11 cellular contexts compared by ENCODE assay signal in genomic region chr2:205705511-205706397, GRCh38. TPM values are rescaled to one million over a fixed set of nuclear protein-coding genes. Genes with fewer than 3 reads are reported as not detected.
A peak's percentile ranks its signal among the peaks of the same experiment; 100 is the strongest.
DNase-seq lines count a peak whose midpoint lies in the region; ATAC-seq and TF ChIP-seq lines count a peak whose summit lies in the region.
"Had no signal": no experiment of that assay in that cellular context is flagged by ENCODE, and none has a peak within 500 bp of the region (broad histone marks: within the 10 kb centered on the region; RNA-seq: fewer than 3 reads in every experiment).

No MANE protein-coding gene starts in this region.

- H3K36me3 ChIP-seq in BLaER1 (no peaks in the 10 kb centered on the region), OCI-LY7 (ENCODE audit: insufficient read depth, low read length) (no peaks in the 10 kb centered on the region), WERI-Rb-1 (no peaks in the 10 kb centered on the region; the same call in 1 of the 2 replicates)

- no TSS peak for BruUV-seq in OCI-LY7 (replicated peaks; lab: Mats Ljungman, UMichigan)

- H3K36me3 Mint-ChIP-seq in endothelial cell (ENCODE audit: low read depth, unreplicated experiment) (peaks cover 39% of the 10 kb centered on the region), osteocyte (ENCODE audit: unreplicated experiment) (peaks cover 5% of the 10 kb centered on the region)

- H3K4me3 Mint-ChIP-seq in endothelial cell (ENCODE audit: unreplicated experiment) (no peak overlapping the region), osteocyte (ENCODE audit: unreplicated experiment) (no peak overlapping the region)

- H3K27me3 ChIP-seq in BLaER1, result no peaks in the 10 kb centered on the region
- H3K27me3 ChIP-seq in WERI-Rb-1 (ENCODE audit: insufficient read depth, low read depth, severe bottlenecking), result no peaks in the 10 kb centered on the region

- POLR2A ChIA-PET in OCI-LY7 (lab: Charles Lee), result interaction anchor here (0.5 to 2.2 kb wide), 11 partner anchors 8 to 568 kb away, joined by 3 to 8 read pairs (median 5); partner anchors contain the start of genes NRP2 and ZDBF2

- intact Hi-C loops in OCI-LY7 (cut with micrococcal nuclease; ENCODE audit: unreplicated experiment), result loop anchor here (10.0 kb wide), 1 partner anchor 379 kb away; the partner anchor contains the start of gene INO80D

- no peak for DNase-seq in OCI-LY7 (ENCODE audit: low spot score)
- no peak for DNase-seq in endothelial cell (ENCODE audit: low spot score)
- no peak for DNase-seq in osteocyte (ENCODE audit: extremely low spot score, unreplicated experiment)
- DNase-seq in NCI-H128 (lab: John Stamatoyannopoulos, UW; ENCODE audit: unreplicated experiment), result no peak
- no peak for DNase-seq in WERI-Rb-1
- no peak for DNase-seq in putamen (ENCODE audit: low spot score)
- DNase-seq: Calu3, erythroblast, NCI-H2171 had no signal

- no peak for ATAC-seq in GM19452 (IDR thresholded peaks at IDR 0.05; ENCODE audit: unreplicated experiment)

- H3K9ac ChIP-seq in BLaER1, result peak overlapping the region; percentile 67

- peak overlapping the region; percentile 90 for H3K4me2 ChIP-seq in BLaER1
- peak overlapping the region; percentile 81 for H3K4me2 ChIP-seq in OCI-LY7 (ENCODE audit: low read length)

- H3K27ac Mint-ChIP-seq in endothelial cell (ENCODE audit: unreplicated experiment) (peak overlapping the region; percentile 83), osteocyte (ENCODE audit: unreplicated experiment) (peak overlapping the region; percentile 95)

- H3K27me3 Mint-ChIP-seq in endothelial cell (ENCODE audit: unreplicated experiment) (peaks cover 13% of the 10 kb centered on the region), osteocyte (ENCODE audit: unreplicated experiment) (no peaks in the 10 kb centered on the region)

- H3K4me1 ChIP-seq in BLaER1, result peaks cover 67% of the 10 kb centered on the region
- H3K4me1 ChIP-seq in OCI-LY7 (ENCODE audit: insufficient read depth, low read length, poor library complexity, severe bottlenecking), result peaks cover 42% of the 10 kb centered on the region

- no peaks in the 10 kb centered on the region for H3K79me2 ChIP-seq in OCI-LY7 (ENCODE audit: insufficient read depth, low read depth, low read length)

- CTCF ChIA-PET in OCI-LY7 (lab: Charles Lee; ENCODE audit: unreplicated experiment), result interaction anchor here (1.2 kb wide), 1 partner anchor 35 kb away, joined by 3 read pairs; no protein-coding TSS in a partner anchor

- H3K9me2 ChIP-seq in OCI-LY7 (ENCODE audit: insufficient read depth, low read length), result no peaks in the 10 kb centered on the region

- peaks cover 65% of the 10 kb centered on the region for H3K4me1 Mint-ChIP-seq in endothelial cell (ENCODE audit: unreplicated experiment)
- peaks cover 72% of the 10 kb centered on the region for H3K4me1 Mint-ChIP-seq in osteocyte (ENCODE audit: unreplicated experiment)

- no peak for TF ChIP-seq CTCF in OCI-LY7 (conservative IDR thresholded peaks at IDR 0.05; ENCODE audit: low read length)
- TF ChIP-seq CTCF in endothelial cell (IDR thresholded peaks at IDR 0.05; ENCODE audit: unreplicated experiment), result no peak
- no peak for TF ChIP-seq CTCF in osteocyte (IDR thresholded peaks at IDR 0.05)
- TF ChIP-seq CTCF in WERI-Rb-1 (IDR thresholded peaks at IDR 0.05; ENCODE audit: low read depth, low read length), result no peak

- H3K4me3 ChIP-seq in BLaER1 (no peak overlapping the region), OCI-LY7 (ENCODE audit: low read depth, low read length, poor library complexity, severe bottlenecking) (no peak overlapping the region), WERI-Rb-1 (ENCODE audit: low read depth, low read length) (no peak overlapping the region)

- no peak overlapping the region for H2AFZ ChIP-seq in OCI-LY7 (ENCODE audit: low read length)

- H3K9me3 ChIP-seq in BLaER1, result no peaks in the 10 kb centered on the region
- H3K9me3 ChIP-seq in OCI-LY7 (ENCODE audit: low read length), result no peaks in the 10 kb centered on the region
- H3K9me3 ChIP-seq in WERI-Rb-1 (ENCODE audit: severe bottlenecking), result no peaks in the 10 kb centered on the region

- H3K27ac ChIP-seq in BLaER1 (peak overlapping the region; percentile 89), OCI-LY7 (ENCODE audit: low read depth, low read length, poor library complexity, severe bottlenecking) (peak overlapping the region; percentile 80), WERI-Rb-1 (no peak overlapping the region)

- H3K9me3 Mint-ChIP-seq in endothelial cell (ENCODE audit: unreplicated experiment) (no peaks in the 10 kb centered on the region), osteocyte (ENCODE audit: unreplicated experiment) (no peaks in the 10 kb centered on the region)

- no peaks in the 10 kb centered on the region for H4K20me1 ChIP-seq in BLaER1
- H4K20me1 ChIP-seq in OCI-LY7 (ENCODE audit: insufficient read depth, low read length), result no peaks in the 10 kb centered on the region

RNA-seq across cellular contexts. Expression of gene NRP2, which starts 23.5 kb away (rescaled TPM):
- total RNA-seq in OCI-LY7 (2014; rRNA removed; shearing (Covaris generic)), result 0.35 and 1.0 TPM in 2 replicates
- total RNA-seq in OCI-LY7 (2022), result 2.1 and 2.6 TPM in 2 replicates
- total RNA-seq in endothelial cell (ENCODE audit: unreplicated experiment), result 258 TPM
- total RNA-seq in osteocyte, result 52.4 and 58.4 TPM in 2 replicates

Comparison
In these comparisons a context has a peak if more than half of its experiments do, and no peak if none do; other contexts are left out.
1. RNA of gene NRP2, which starts 23.5 kb away (total RNA-seq): 258 TPM in endothelial cell (single experiment) and 52.4 to 58.4 TPM in osteocyte; 0.35 to 2.6 TPM in OCI-LY7; every median in the first group is over 10 times any median in the second.